In genomic region chr22:38164578-38164953, GRCh38 we compare ENCODE assay signal across 17 cellular contexts. TPM values are rescaled to one million over a fixed set of nuclear protein-coding genes. Genes with fewer than 3 reads are reported as not detected.
A peak's percentile ranks its signal among the peaks of the same experiment; 100 is the strongest.
DNase-seq lines count a peak whose midpoint lies in the region; ATAC-seq and TF ChIP-seq lines count a peak whose summit lies in the region.
"Had no signal": no experiment of that assay in that cellular context is flagged by ENCODE, and none has a peak within 500 bp of the region (broad histone marks: within the 10 kb centered on the region; RNA-seq: fewer than 3 reads in every experiment).

No MANE protein-coding gene starts in this region.

- DNase-seq in H7 = peak; percentile 31
- DNase-seq in stomach = no peak
- DNase-seq in foreskin keratinocyte = no peak
- DNase-seq: activated CD4-positive, alpha-beta memory T cell treated with anti-CD3 and anti-CD28 coated beads, Interleukin-2, amount 10 ng/mL, durations not matched to agents 7 days and 5 days; activated naive CD4-positive, alpha-beta T cell treated with Interleukin-2 at 50 U/mL for 16 hours; mesenchymal stem cell; NCI-H1417; SHP77; T-helper 1 cell had no signal

- intact Hi-C loops in stomach (cut with DNase I; ENCODE audit: low total_unique reads) = no loop called here

- TF ChIP-seq POLR2A in stomach (IDR thresholded peaks at IDR 0.05) = no peak

- H3K27ac ChIP-seq in mesodermal cell (ENCODE audit: low read depth, low read length, severe bottlenecking) (peak overlapping the region; percentile 45), stomach (peak overlapping the region; percentile 32 to 64 (median 44)), foreskin keratinocyte (no peak overlapping the region)
- H3K27ac ChIP-seq: coronary artery, thoracic aorta had no signal

- no peaks in the 10 kb centered on the region for H3K9me3 Mint-ChIP-seq in activated T-helper 17 cell treated with anti-CD3 and anti-CD28 coated beads, Interleukin-2, amount 50 U/mL, for 72 hours
- H3K9me3 Mint-ChIP-seq: activated CD4-positive, alpha-beta memory T cell treated with anti-CD3 and anti-CD28 coated beads, Interleukin-2, amount 10 ng/mL, durations not matched to agents 7 days and 5 days had no signal

- WGBS in mesodermal cell (ENCODE audit: insufficient coverage in 2 of 2), 2 experiments = 90 to 97% methylated on average over 6 of the region's 7 CpGs
- 69 to 84% (median 81%) methylated on average over 7 of the region's 7 CpGs for WGBS in stomach, 5 donors

- H3K36me3 ChIP-seq in H7 (replicated peaks; ENCODE audit: control insufficient read depth, insufficient read depth, low read length) (no peaks in the 10 kb centered on the region; the same call in 1 of the 2 replicates), mesodermal cell (ENCODE audit: control insufficient read depth, insufficient read depth, low read length) (peaks cover 5% of the 10 kb centered on the region), stomach (peaks cover 0 to 16% (median 2%) of the 10 kb centered on the region in 4 donors)

- no peaks in the 10 kb centered on the region for H3K27me3 Mint-ChIP-seq in activated T-helper 17 cell treated with anti-CD3 and anti-CD28 coated beads, Interleukin-2, amount 50 U/mL, for 72 hours
- H3K27me3 Mint-ChIP-seq: activated CD4-positive, alpha-beta memory T cell treated with anti-CD3 and anti-CD28 coated beads, Interleukin-2, amount 10 ng/mL, durations not matched to agents 7 days and 5 days; B cell had no signal

- no peak for ATAC-seq in activated T-helper 17 cell treated with anti-CD3 and anti-CD28 coated beads, Interleukin-2, amount 50 U/mL, for 72 hours (replicated peaks)
- ATAC-seq in GM21737 (IDR thresholded peaks at IDR 0.05; ENCODE audit: unreplicated experiment) = no peak
- ATAC-seq in GM21526 (IDR thresholded peaks at IDR 0.05; ENCODE audit: low FRiP score, unreplicated experiment) = no peak
- no peak for ATAC-seq in foreskin keratinocyte

- TF ChIP-seq EP300 in stomach (IDR thresholded peaks at IDR 0.05) = no peak

- H3K4me3 ChIP-seq in H7 (ENCODE audit: insufficient read depth, low read depth, low read length) (no peak overlapping the region), mesodermal cell (ENCODE audit: extremely low read depth, insufficient read depth, low read length, poor library complexity, severe bottlenecking) (no peak overlapping the region), stomach (no peak overlapping the region)
- H3K4me3 ChIP-seq: coronary artery, thoracic aorta had no signal

- peaks cover 43% of the 10 kb centered on the region for H3K36me3 Mint-ChIP-seq in activated T-helper 17 cell treated with anti-CD3 and anti-CD28 coated beads, Interleukin-2, amount 50 U/mL, for 72 hours (ENCODE audit: low read depth)

- TF ChIP-seq CTCF in stomach (IDR thresholded peaks at IDR 0.05) (no peak), foreskin keratinocyte (conservative IDR thresholded peaks at IDR 0.05) (no peak)

- H3K4me1 Mint-ChIP-seq in activated T-helper 17 cell treated with anti-CD3 and anti-CD28 coated beads, Interleukin-2, amount 50 U/mL, for 72 hours = peaks cover 10% of the 10 kb centered on the region

- no peaks in the 10 kb centered on the region for H3K27me3 ChIP-seq in H7 (ENCODE audit: control insufficient read depth, insufficient read depth, low read length)
- H3K27me3 ChIP-seq in stomach = no peaks in the 10 kb centered on the region
- no peaks in the 10 kb centered on the region for H3K27me3 ChIP-seq in foreskin keratinocyte

- no peaks in the 10 kb centered on the region for H3K9me3 ChIP-seq in mesodermal cell (ENCODE audit: control insufficient read depth, low read length)
- no peaks in the 10 kb centered on the region for H3K9me3 ChIP-seq in stomach
- H3K9me3 ChIP-seq: thoracic aorta had no signal

- peaks cover 3% of the 10 kb centered on the region for H3K4me1 ChIP-seq in mesodermal cell (ENCODE audit: control insufficient read depth, insufficient read depth, low read length, poor library complexity, severe bottlenecking)
- peaks cover 16 to 48% (median 35%) of the 10 kb centered on the region in 4 donors for H3K4me1 ChIP-seq in stomach
- H3K4me1 ChIP-seq in foreskin keratinocyte = no peaks in the 10 kb centered on the region

- H3K4me3 Mint-ChIP-seq in activated T-helper 17 cell treated with anti-CD3 and anti-CD28 coated beads, Interleukin-2, amount 50 U/mL, for 72 hours = no peak overlapping the region
- H3K4me3 Mint-ChIP-seq: activated CD4-positive, alpha-beta memory T cell treated with anti-CD3 and anti-CD28 coated beads, Interleukin-2, amount 10 ng/mL, durations not matched to agents 7 days and 5 days; B cell had no signal

- peak overlapping the region; percentile 72 for H3K27ac Mint-ChIP-seq in activated T-helper 17 cell treated with anti-CD3 and anti-CD28 coated beads, Interleukin-2, amount 50 U/mL, for 72 hours
- H3K27ac Mint-ChIP-seq: activated CD4-positive, alpha-beta memory T cell treated with anti-CD3 and anti-CD28 coated beads, Interleukin-2, amount 10 ng/mL, durations not matched to agents 7 days and 5 days had no signal

RNA-seq across cellular contexts. Expression of gene PLA2G6, which starts 17.1 kb away (rescaled TPM):
- 23.4 and 49.6 TPM in 2 replicates for total RNA-seq in H7 (2014; rRNA removed; shearing (Covaris generic))
- 10 to 100 TPM; 36.6 to 90.7 TPM for total RNA-seq in activated T-helper 17 cell treated with anti-CD3 and anti-CD28 coated beads, Interleukin-2, amount 50 U/mL, for 72 hours
- polyA plus RNA-seq in mesodermal cell (2013, experiment 1 of 2) = 17.3 TPM
- 16.0 TPM for polyA plus RNA-seq in mesodermal cell (2013, experiment 2 of 2)
- total RNA-seq in stomach (10 to 100 TPM; 24.0 to 68.3 (median 30.0) TPM), foreskin keratinocyte (3.4 and 4.6 TPM in 2 replicates)
- polyA plus RNA-seq in stomach (10 to 100 TPM in 2 of 3 donors, 1 to 10 TPM in 1; 6.0 to 24.8 (median 11.8) TPM), foreskin keratinocyte (2.4 and 2.5 TPM in 2 replicates)

RNA-seq across cellular contexts. Expression of gene MAFF, which starts 37.2 kb away (rescaled TPM):
- total RNA-seq in H7 (2014; rRNA removed; shearing (Covaris generic)) = 2.6 and 5.3 TPM in 2 replicates
- 10 to 100 TPM; 15.7 to 58.8 TPM for total RNA-seq in activated T-helper 17 cell treated with anti-CD3 and anti-CD28 coated beads, Interleukin-2, amount 50 U/mL, for 72 hours
- 18.8 TPM for polyA plus RNA-seq in mesodermal cell (2013, experiment 1 of 2)
- polyA plus RNA-seq in mesodermal cell (2013, experiment 2 of 2) = 14.8 TPM
- total RNA-seq in stomach (100 to 1,000 TPM in 2 of 5 donors, 10 to 100 TPM in 1, 1 to 10 TPM in 1, under 1 TPM in 1; 0.58 to 130 (median 58.9) TPM), foreskin keratinocyte (21.1 and 23.8 TPM in 2 replicates)
- polyA plus RNA-seq in stomach (10 to 100 TPM; 16.0 to 65.7 (median 35.7) TPM), foreskin keratinocyte (18.7 and 20.0 TPM in 2 replicates)

RNA-seq across cellular contexts. Expression of gene BAIAP2L2, which starts 54.1 kb away (rescaled TPM):
- 1.0 and 2.7 TPM in 2 replicates for total RNA-seq in H7 (2014; rRNA removed; shearing (Covaris generic))
- 1 to 10 TPM in 1 of 2 donors, under 1 TPM in 1; 0.84 to 2.1 TPM for total RNA-seq in activated T-helper 17 cell treated with anti-CD3 and anti-CD28 coated beads, Interleukin-2, amount 50 U/mL, for 72 hours
- 1.5 TPM for polyA plus RNA-seq in mesodermal cell (2013, experiment 1 of 2)
- 1.3 TPM for polyA plus RNA-seq in mesodermal cell (2013, experiment 2 of 2)
- total RNA-seq in stomach = 100 to 1,000 TPM in 1 of 5 donors, 10 to 100 TPM in 2, 1 to 10 TPM in 2; 1.3 to 397 (median 12.2) TPM
- 1 to 10 TPM; 1.2 to 6.8 (median 4.0) TPM for polyA plus RNA-seq in stomach
- 3.1 and 4.0 TPM in 2 replicates for total RNA-seq in foreskin keratinocyte
- 4.2 and 5.0 TPM in 2 replicates for polyA plus RNA-seq in foreskin keratinocyte
- total RNA-seq: M059J had no signal
